Comparison of ENCODE assay signal across 1 cellular context in the genomic region with DNA sequence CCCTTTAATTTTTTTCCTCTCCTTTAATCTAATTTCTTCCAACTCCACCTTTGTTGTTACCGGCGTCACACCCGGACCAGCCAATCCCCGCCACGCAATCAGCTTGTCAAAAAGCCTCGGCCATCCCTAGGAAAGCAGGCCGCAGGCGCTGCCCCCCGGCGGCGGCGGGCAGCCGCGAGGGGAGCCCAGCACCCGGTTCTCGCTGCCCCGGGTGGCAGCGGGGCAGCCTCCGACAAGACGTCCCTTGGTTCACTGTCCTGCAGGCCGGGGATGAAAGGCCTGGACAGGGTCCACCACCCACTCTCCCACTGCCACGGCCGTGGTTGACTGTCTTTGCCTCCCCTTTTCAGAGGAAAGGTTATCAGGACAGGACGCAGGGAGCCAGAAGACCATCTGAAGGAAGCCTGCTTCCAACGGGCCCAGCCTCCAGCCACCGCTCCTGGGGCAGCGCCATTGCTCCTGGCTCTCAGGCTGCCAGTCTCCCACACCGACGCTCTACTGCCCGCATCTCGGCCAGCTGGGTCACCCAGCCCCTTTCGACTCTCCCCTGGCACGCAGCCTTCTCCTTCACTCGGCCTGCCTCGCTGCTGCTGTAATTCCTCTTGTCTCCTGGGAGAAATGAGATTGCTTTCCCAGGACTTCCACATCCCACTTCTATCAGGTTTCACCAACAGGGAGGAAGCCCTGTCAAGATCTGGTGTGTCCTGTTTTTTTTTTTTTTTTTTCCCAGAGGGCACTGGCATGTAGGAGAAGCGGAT.
A peak's percentile ranks its signal among the peaks of the same experiment; 100 is the strongest.
TF ChIP-seq lines count a peak whose summit lies in the region.

No MANE protein-coding gene starts in this region.

TF ChIP-seq in A549, 52 proteins besides CTCF, POLR2A, EP300 and RAD21 (continued from another document):
- TF ChIP-seq, protein P1, sequence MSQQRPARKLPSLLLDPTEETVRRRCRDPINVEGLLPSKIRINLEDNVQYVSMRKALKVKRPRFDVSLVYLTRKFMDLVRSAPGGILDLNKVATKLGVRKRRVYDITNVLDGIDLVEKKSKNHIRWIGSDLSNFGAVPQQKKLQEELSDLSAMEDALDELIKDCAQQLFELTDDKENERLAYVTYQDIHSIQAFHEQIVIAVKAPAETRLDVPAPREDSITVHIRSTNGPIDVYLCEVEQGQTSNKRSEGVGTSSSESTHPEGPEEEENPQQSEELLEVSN (IDR thresholded peaks at IDR 0.05; ENCODE audit: borderline replicate concordance, low read depth) = 0 out of 2 replicates have a peak, but pooled peaks have one; percentile 38
